ENCODE assay signal across 16 cellular contexts in the genomic region with DNA sequence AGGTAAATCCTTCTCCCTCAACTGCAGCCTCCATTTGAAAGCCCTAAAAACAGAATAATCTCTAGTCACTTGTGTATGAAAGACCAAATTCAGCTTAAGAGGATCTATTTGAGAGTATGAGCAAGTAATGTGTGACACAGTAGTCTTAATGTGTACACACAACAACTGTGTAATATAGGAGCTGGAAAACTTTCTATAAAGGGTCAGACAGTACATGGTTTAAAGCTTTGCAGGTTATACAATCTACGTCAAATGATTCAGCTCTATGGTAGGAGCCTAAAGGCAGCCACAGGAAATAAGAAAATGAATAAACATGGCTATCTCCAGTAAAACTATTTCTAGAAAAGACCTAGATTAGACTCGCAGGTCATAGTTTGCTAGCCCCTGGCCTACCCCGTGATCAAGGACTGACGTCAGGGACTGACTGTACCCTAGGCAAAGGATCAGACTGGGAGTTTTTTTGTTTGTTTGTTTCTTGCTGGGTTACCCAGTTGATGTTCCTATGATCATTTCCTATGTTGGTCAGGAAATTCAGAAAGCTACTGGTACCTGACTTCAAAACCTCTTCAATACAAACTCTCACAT. TPM values are rescaled to one million over a fixed set of nuclear protein-coding genes. Genes with fewer than 3 reads are reported as not detected.
A peak's percentile ranks its signal among the peaks of the same experiment; 100 is the strongest.
DNase-seq lines count a peak whose midpoint lies in the region; ATAC-seq and TF ChIP-seq lines count a peak whose summit lies in the region.
"Had no signal": no experiment of that assay in that cellular context is flagged by ENCODE, and none has a peak within 500 bp of the region (broad histone marks: within the 10 kb centered on the region; RNA-seq: fewer than 3 reads in every experiment).

No MANE protein-coding gene starts in this region.

- no peak overlapping the region for H3K4me3 ChIP-seq in right atrium auricular region
- H3K4me3 ChIP-seq in hepatocyte = no peak overlapping the region

- H3K4me3 Mint-ChIP-seq in effector memory CD8-positive, alpha-beta T cell = no peak overlapping the region
- H3K4me3 Mint-ChIP-seq in stimulated activated effector memory CD8-positive, alpha-beta T cell treated with anti-CD3 and anti-CD28 coated beads, Interleukin-12 subunit alpha, Interleukin-12 subunit beta, amount 100 ng/mL, for 72 hours = no peak overlapping the region
- no peak overlapping the region for H3K4me3 Mint-ChIP-seq in T-cell
- H3K4me3 Mint-ChIP-seq: CD4-positive, alpha-beta memory T cell had no signal

- no peak for TF ChIP-seq CTCF in right atrium auricular region (IDR thresholded peaks at IDR 0.05)
- no peak for TF ChIP-seq CTCF in hepatocyte (IDR thresholded peaks at IDR 0.05; ENCODE audit: poor library complexity)

- H3K27me3 ChIP-seq in right atrium auricular region = no peaks in the 10 kb centered on the region
- H3K27me3 ChIP-seq in hepatocyte = no peaks in the 10 kb centered on the region

- H3K27ac Mint-ChIP-seq in effector memory CD8-positive, alpha-beta T cell = no peak overlapping the region
- no peak overlapping the region for H3K27ac Mint-ChIP-seq in stimulated activated effector memory CD8-positive, alpha-beta T cell treated with anti-CD3 and anti-CD28 coated beads, Interleukin-12 subunit alpha, Interleukin-12 subunit beta, amount 100 ng/mL, for 72 hours
- H3K27ac Mint-ChIP-seq in T-cell = no peak overlapping the region
- H3K27ac Mint-ChIP-seq: CD4-positive, alpha-beta memory T cell had no signal

- 83% methylated on average over 4 of the region's 4 CpGs for WGBS in hepatocyte (ENCODE audit: low lambda C conversion rate, missing lambda C conversion rate)

- H3K79me2 ChIP-seq in hepatocyte = peaks cover 24% of the 10 kb centered on the region

- intact Hi-C loops in Right ventricle myocardium inferior (cut with DNase I) = no loop called here

- H3K9me2 ChIP-seq in hepatocyte (replicated peaks; ENCODE audit: insufficient read depth) = no peaks in the 10 kb centered on the region

- CTCF ChIA-PET in T-cell (lab: Charles Lee) = interaction anchor here in 1 of 2 donors (0.6 kb wide), 1 partner anchor 29 kb away, joined by 3 read pairs; no protein-coding TSS in a partner anchor

- POLR2A ChIA-PET in T-cell (lab: Charles Lee) = interaction anchor here in 1 of 2 donors (0.5 kb wide), 2 partner anchors 16 to 103 kb away, joined by 3 read pairs; no protein-coding TSS in a partner anchor

- no peaks in the 10 kb centered on the region for H3K36me3 ChIP-seq in right atrium auricular region
- H3K36me3 ChIP-seq in hepatocyte (replicated peaks; ENCODE audit: insufficient read depth, low read depth) = no peaks in the 10 kb centered on the region

- H3K27ac ChIP-seq in right atrium auricular region (peak overlapping the region in 1 of 2 donors; percentile 43), hepatocyte (no peak overlapping the region)
- H3K27ac ChIP-seq: 22Rv1, HL-60 had no signal

- peaks cover 6 to 21% of the 10 kb centered on the region in 2 donors for H3K4me1 Mint-ChIP-seq in effector memory CD8-positive, alpha-beta T cell (ENCODE audit: low read depth in 2 of 2)
- peaks cover 6% of the 10 kb centered on the region for H3K4me1 Mint-ChIP-seq in stimulated activated effector memory CD8-positive, alpha-beta T cell treated with anti-CD3 and anti-CD28 coated beads, Interleukin-12 subunit alpha, Interleukin-12 subunit beta, amount 100 ng/mL, for 72 hours
- peaks cover 14 to 18% (median 18%) of the 10 kb centered on the region in 3 donors for H3K4me1 Mint-ChIP-seq in T-cell

- no peak overlapping the region for H3K4me2 ChIP-seq in hepatocyte

- H3K9me3 Mint-ChIP-seq in effector memory CD8-positive, alpha-beta T cell = no peaks in the 10 kb centered on the region
- H3K9me3 Mint-ChIP-seq in stimulated activated effector memory CD8-positive, alpha-beta T cell treated with anti-CD3 and anti-CD28 coated beads, Interleukin-12 subunit alpha, Interleukin-12 subunit beta, amount 100 ng/mL, for 72 hours = no peaks in the 10 kb centered on the region
- H3K9me3 Mint-ChIP-seq in T-cell = no peaks in the 10 kb centered on the region
- H3K9me3 Mint-ChIP-seq: CD4-positive, alpha-beta memory T cell had no signal

- H2AFZ ChIP-seq in hepatocyte = no peak overlapping the region

- H3K27me3 Mint-ChIP-seq in effector memory CD8-positive, alpha-beta T cell = no peaks in the 10 kb centered on the region
- no peaks in the 10 kb centered on the region for H3K27me3 Mint-ChIP-seq in T-cell
- H3K27me3 Mint-ChIP-seq: CD4-positive, alpha-beta memory T cell had no signal

- peak; percentile 85 for ATAC-seq in Right ventricle myocardium inferior
- peak; percentile 49 for ATAC-seq in effector memory CD8-positive, alpha-beta T cell (replicated peaks)
- ATAC-seq in stimulated activated effector memory CD8-positive, alpha-beta T cell treated with anti-CD3 and anti-CD28 coated beads, Interleukin-12 subunit alpha, Interleukin-12 subunit beta, amount 100 ng/mL, for 72 hours = peak; percentile 81
- ATAC-seq in T-cell (replicated peaks in 1 of 4) = no peak
- ATAC-seq: Panc1 had no signal

- no peaks in the 10 kb centered on the region for H3K9me3 ChIP-seq in right atrium auricular region
- H3K9me3 ChIP-seq in hepatocyte (ENCODE audit: low read depth) = no peaks in the 10 kb centered on the region

- H4K20me1 ChIP-seq in hepatocyte (ENCODE audit: insufficient read depth, poor library complexity, severe bottlenecking) = no peaks in the 10 kb centered on the region

- H3K4me1 ChIP-seq in right atrium auricular region (peaks cover 0 to 30% of the 10 kb centered on the region in 2 donors), hepatocyte (ENCODE audit: insufficient read depth) (peaks cover 28% of the 10 kb centered on the region)

- DNase-seq in Right ventricle myocardium inferior (ENCODE audit: missing footprints) (no peak), right atrium auricular region (ENCODE audit: low spot score) (no peak), hepatocyte (ENCODE audit: low spot score) (peak; percentile 40), pons (ENCODE audit: low spot score) (no peak), NCI-H187 treated with DMSO at 0.1 percent for 48 hours (lab: John Stamatoyannopoulos, UW) (no peak), T-cell (no peak)
- DNase-seq in effector memory CD8-positive, alpha-beta T cell = no peak
- no peak for DNase-seq in stimulated activated effector memory CD8-positive, alpha-beta T cell treated with anti-CD3 and anti-CD28 coated beads, Interleukin-12 subunit alpha, Interleukin-12 subunit beta, amount 100 ng/mL, for 72 hours (ENCODE audit: low spot score in 2 of 2)
- DNase-seq: Calu3; CD4-positive, alpha-beta memory T cell; H7; NCI-H1417 treated with DMSO at 0.1 percent for 48 hours; NCI-H82 had no signal

- H3K36me3 Mint-ChIP-seq in effector memory CD8-positive, alpha-beta T cell (ENCODE audit: insufficient read depth) = peaks cover 27% of the 10 kb centered on the region
- peaks cover 11% of the 10 kb centered on the region for H3K36me3 Mint-ChIP-seq in stimulated activated effector memory CD8-positive, alpha-beta T cell treated with anti-CD3 and anti-CD28 coated beads, Interleukin-12 subunit alpha, Interleukin-12 subunit beta, amount 100 ng/mL, for 72 hours
- H3K36me3 Mint-ChIP-seq in T-cell = peaks cover 31% of the 10 kb centered on the region

RNA-seq across cellular contexts. Expression of a gene that starts 39.7 kb away (rescaled TPM):
- 16.8 TPM for total RNA-seq in Right ventricle myocardium inferior
- total RNA-seq in right atrium auricular region = 10 to 100 TPM; 14.2 to 18.2 TPM
- 17.0 and 27.1 TPM in 2 replicates for total RNA-seq in hepatocyte
- polyA plus RNA-seq in hepatocyte = 11.3 and 13.0 TPM in 2 replicates
- 10 to 100 TPM; 29.3 to 67.7 (median 38.1) TPM for total RNA-seq in T-cell

Comparison
In these comparisons a context has a peak if more than half of its experiments do, and no peak if none do; other contexts are left out.
1. ATAC-seq: peak in Right ventricle myocardium inferior (single experiment), effector memory CD8-positive, alpha-beta T cell (single experiment) and stimulated activated effector memory CD8-positive, alpha-beta T cell treated with anti-CD3 and anti-CD28 coated beads, Interleukin-12 subunit alpha, Interleukin-12 subunit beta, amount 100 ng/mL, for 72 hours (single experiment); none in T-cell (0 of 4).